9 cellular contexts compared by ENCODE assay signal in the genomic region with DNA sequence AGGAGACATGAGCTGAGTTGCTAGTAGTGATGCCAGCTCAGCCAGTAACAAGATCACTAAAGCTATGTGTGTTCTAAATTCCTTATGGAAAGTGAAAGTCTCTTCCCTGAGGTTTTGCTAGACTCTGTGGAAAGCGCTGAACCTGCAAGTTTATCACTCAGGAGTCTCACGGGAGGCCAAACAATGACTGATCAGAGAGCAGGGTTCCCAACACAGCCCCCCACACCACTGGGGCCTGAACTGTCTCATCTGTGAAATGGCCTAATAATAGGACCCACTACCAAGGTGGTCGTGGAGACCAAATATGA. TPM values are rescaled to one million over a fixed set of nuclear protein-coding genes. Genes with fewer than 3 reads are reported as not detected.
DNase-seq lines count a peak whose midpoint lies in the region; ATAC-seq and TF ChIP-seq lines count a peak whose summit lies in the region.
"Had no signal": no experiment of that assay in that cellular context is flagged by ENCODE, and none has a peak within 500 bp of the region (broad histone marks: within the 10 kb centered on the region; RNA-seq: fewer than 3 reads in every experiment).

No MANE protein-coding gene starts in this region.

- POLR2A ChIA-PET in CD4-positive, alpha-beta T cell (lab: Charles Lee), result interaction anchor here (0.6 to 2.9 kb wide), 2 partner anchors 19 to 20 kb away, joined by 3 to 16 read pairs; partner anchors contain the start of gene ACSS1
- POLR2A ChIA-PET in activated CD8-positive, alpha-beta T cell treated with anti-CD3 and anti-CD28 coated beads for 36 hours (lab: Charles Lee), result interaction anchor here (0.8 to 0.9 kb wide), 3 partner anchors 12 to 370 kb away, joined by 3 to 4 read pairs (median 3); no protein-coding TSS in a partner anchor

- 70% methylated on average over 3 of the region's 3 CpGs for whole genome bisulfite sequencing in right cardiac atrium

- no peaks in the 10 kb centered on the region for H3K9me3 ChIP-seq in CD4-positive, alpha-beta T cell (ENCODE audit: control insufficient read depth, low read length)
- no peaks in the 10 kb centered on the region for H3K9me3 ChIP-seq in right cardiac atrium (ENCODE audit: control insufficient read depth, low read length)

- intact Hi-C loops in CD4-positive, alpha-beta T cell (cut with DNase I, micrococcal nuclease), result no loop called here
- intact Hi-C loops in activated CD8-positive, alpha-beta T cell treated with anti-CD3 and anti-CD28 coated beads for 36 hours (cut with micrococcal nuclease), result no loop called here
- intact Hi-C loops in right cardiac atrium (cut with DNase I), result no loop called here

- no peaks in the 10 kb centered on the region for H3K27me3 ChIP-seq in CD4-positive, alpha-beta T cell (ENCODE audit: control insufficient read depth, insufficient read depth, low read length)
- no peaks in the 10 kb centered on the region for H3K27me3 ChIP-seq in right cardiac atrium (ENCODE audit: control insufficient read depth, insufficient read depth)

- no peaks in the 10 kb centered on the region for H3K27me3 Mint-ChIP-seq in CD4-positive, alpha-beta T cell
- H3K27me3 Mint-ChIP-seq in activated CD8-positive, alpha-beta T cell treated with anti-CD3 and anti-CD28 coated beads for 36 hours, result no peaks in the 10 kb centered on the region
- H3K27me3 Mint-ChIP-seq in HFFc6 (ENCODE audit: insufficient read depth), result peaks cover 7% of the 10 kb centered on the region

- H3K4me3 ChIP-seq in right cardiac atrium (ENCODE audit: low read length), result no peak overlapping the region
- no peak overlapping the region for H3K4me3 ChIP-seq in skin epidermis

- no peak overlapping the region for H3K4me3 Mint-ChIP-seq in CD4-positive, alpha-beta T cell
- no peak overlapping the region for H3K4me3 Mint-ChIP-seq in activated CD8-positive, alpha-beta T cell treated with anti-CD3 and anti-CD28 coated beads for 36 hours
- H3K4me3 Mint-ChIP-seq in HFFc6, result no peak overlapping the region

- CTCF ChIA-PET in CD4-positive, alpha-beta T cell (lab: Charles Lee), result interaction anchor here (1.0 kb wide), 1 partner anchor 44 kb away, joined by 3 read pairs; no protein-coding TSS in a partner anchor
- CTCF ChIA-PET in activated CD8-positive, alpha-beta T cell treated with anti-CD3 and anti-CD28 coated beads for 36 hours (lab: Charles Lee), result interaction anchor here (1.7 kb wide), 1 partner anchor 15 kb away, joined by 5 read pairs; no protein-coding TSS in a partner anchor

- no peak for TF ChIP-seq CTCF in CD4-positive, alpha-beta T cell (IDR thresholded peaks at IDR 0.05)
- no peak for TF ChIP-seq CTCF in activated CD8-positive, alpha-beta T cell treated with anti-CD3 and anti-CD28 coated beads for 36 hours (IDR thresholded peaks at IDR 0.05)
- TF ChIP-seq CTCF in HFFc6 (IDR thresholded peaks at IDR 0.05), result no peak

- peak overlapping the region; percentile 95 for H3K27ac Mint-ChIP-seq in CD4-positive, alpha-beta T cell
- peak overlapping the region; percentile 57 for H3K27ac Mint-ChIP-seq in activated CD8-positive, alpha-beta T cell treated with anti-CD3 and anti-CD28 coated beads for 36 hours
- H3K27ac Mint-ChIP-seq in HFFc6, result no peak overlapping the region

- peaks cover 60% of the 10 kb centered on the region for H3K4me1 ChIP-seq in right cardiac atrium (ENCODE audit: control insufficient read depth, insufficient read depth, low read length)

- DNase-seq in CD4-positive, alpha-beta T cell, result no peak
- DNase-seq in activated CD8-positive, alpha-beta T cell treated with anti-CD3 and anti-CD28 coated beads for 36 hours, result no peak
- DNase-seq in right cardiac atrium, result no peak
- DNase-seq in HFFc6, result no peak
- DNase-seq in SIG-M5 treated with dmso at 0.1 percent for 504 hours (lab: John Stamatoyannopoulos, UW; ENCODE audit: unreplicated experiment), result no peak
- no peak for DNase-seq in mucosa of gallbladder (ENCODE audit: low spot score)
- DNase-seq: NCI-H1694 had no signal

- H3K27ac ChIP-seq in CD4-positive, alpha-beta T cell (ENCODE audit: low read depth, low read length), result peak overlapping the region; percentile 15
- peak overlapping the region; percentile 63 for H3K27ac ChIP-seq in right cardiac atrium (ENCODE audit: low read length)
- H3K27ac ChIP-seq in skin epidermis, result peak overlapping the region in 11 of 21 experiments; percentile 0 to 69 (median 32)

- no peak for ATAC-seq in CD4-positive, alpha-beta T cell (ENCODE audit: poor library complexity)
- ATAC-seq in activated CD8-positive, alpha-beta T cell treated with anti-CD3 and anti-CD28 coated beads for 36 hours, result no peak
- ATAC-seq in right cardiac atrium, result no peak
- ATAC-seq in GM21737 (IDR thresholded peaks at IDR 0.05; ENCODE audit: unreplicated experiment), result no peak

- peaks cover 73% of the 10 kb centered on the region for H3K4me1 Mint-ChIP-seq in CD4-positive, alpha-beta T cell (ENCODE audit: low read depth)
- H3K4me1 Mint-ChIP-seq in activated CD8-positive, alpha-beta T cell treated with anti-CD3 and anti-CD28 coated beads for 36 hours (ENCODE audit: low read depth), result peaks cover 64% of the 10 kb centered on the region
- peaks cover 13% of the 10 kb centered on the region for H3K4me1 Mint-ChIP-seq in HFFc6 (ENCODE audit: low read depth)

- H3K36me3 Mint-ChIP-seq in CD4-positive, alpha-beta T cell (ENCODE audit: low read depth), result peaks cover 5% of the 10 kb centered on the region
- no peaks in the 10 kb centered on the region for H3K36me3 Mint-ChIP-seq in activated CD8-positive, alpha-beta T cell treated with anti-CD3 and anti-CD28 coated beads for 36 hours (ENCODE audit: low read depth)
- H3K36me3 Mint-ChIP-seq in HFFc6 (ENCODE audit: low read depth), result no peaks in the 10 kb centered on the region

- no peaks in the 10 kb centered on the region for H3K9me3 Mint-ChIP-seq in CD4-positive, alpha-beta T cell
- H3K9me3 Mint-ChIP-seq in activated CD8-positive, alpha-beta T cell treated with anti-CD3 and anti-CD28 coated beads for 36 hours, result no peaks in the 10 kb centered on the region
- H3K9me3 Mint-ChIP-seq in HFFc6, result no peaks in the 10 kb centered on the region

RNA-seq across cellular contexts. Expression of gene ACSS1, which starts 19.9 kb away (rescaled TPM):
- 10 to 100 TPM; 18.9 TPM for total RNA-seq in CD4-positive, alpha-beta T cell
- 10 to 100 TPM; 17.5 to 18.2 TPM for total RNA-seq in activated CD8-positive, alpha-beta T cell treated with anti-CD3 and anti-CD28 coated beads for 36 hours
- total RNA-seq in right cardiac atrium, result 10 to 100 TPM; 14.8 to 61.8 (median 40.7) TPM
- polyA plus RNA-seq in right cardiac atrium, result 29.3 TPM
- total RNA-seq in HFFc6 (2021; fragmentation: NEBNext Ultra II Directional; extraction: Animal tissue kit (Norgen Biotek cat#: 25700)), result 1 to 10 TPM in 5 of 6 experiments, under 1 TPM in 1; 0.80 to 1.4 (median 1.2) TPM
- 70.8 TPM for total RNA-seq in mucosa of gallbladder

RNA-seq across cellular contexts. Expression of gene VSX1, which starts 43.9 kb away (rescaled TPM):
- not detected for total RNA-seq in CD4-positive, alpha-beta T cell
- not detected for total RNA-seq in activated CD8-positive, alpha-beta T cell treated with anti-CD3 and anti-CD28 coated beads for 36 hours
- total RNA-seq in right cardiac atrium (under 1 TPM in 1 of 4 donors, not detected in 3; 0.44 TPM), mucosa of gallbladder (not detected)
- polyA plus RNA-seq in right cardiac atrium, result 0.27 TPM
- not detected for total RNA-seq in HFFc6 (2021; fragmentation: NEBNext Ultra II Directional; extraction: Animal tissue kit (Norgen Biotek cat#: 25700))

RNA-seq across cellular contexts. Expression of gene APMAP, which starts 45.5 kb away (rescaled TPM):
- 10 to 100 TPM in 1 of 2 experiments, 1 to 10 TPM in 1; 9.5 to 11.3 TPM for total RNA-seq in CD4-positive, alpha-beta T cell
- total RNA-seq in activated CD8-positive, alpha-beta T cell treated with anti-CD3 and anti-CD28 coated beads for 36 hours, result 10 to 100 TPM; 36.7 to 40.0 TPM
- total RNA-seq in right cardiac atrium, result 10 to 100 TPM; 32.8 to 35.1 (median 34.8) TPM
- 28.0 TPM for polyA plus RNA-seq in right cardiac atrium
- 100 to 1,000 TPM; 119 to 137 (median 129) TPM for total RNA-seq in HFFc6 (2021; fragmentation: NEBNext Ultra II Directional; extraction: Animal tissue kit (Norgen Biotek cat#: 25700))
- 68.8 TPM for total RNA-seq in mucosa of gallbladder

Comparison
In these comparisons a context has a peak if more than half of its experiments do, and no peak if none do; other contexts are left out.
1. RNA of gene ACSS1, which starts 19.9 kb away (total RNA-seq): 70.8 TPM in mucosa of gallbladder (single experiment), 14.8 to 61.8 TPM in right cardiac atrium, 18.9 TPM in CD4-positive, alpha-beta T cell and 17.5 to 18.2 TPM in activated CD8-positive, alpha-beta T cell treated with anti-CD3 and anti-CD28 coated beads for 36 hours; 0.80 to 1.4 TPM in HFFc6; every median in the first group is over 4 times any median in the second.
2. Peak in every context shown above with its lines, with median percentiles within 50 percentile points of each other: H3K27ac ChIP-seq.